ENCODE assay signal across 7 cellular contexts in genomic region chr2:118295592-118296390, GRCh38.
"Had no signal": no experiment of that assay in that cellular context is flagged by ENCODE, and none has a peak within 500 bp of the region (broad histone marks: within the 10 kb centered on the region; RNA-seq: fewer than 3 reads in every experiment).

No MANE protein-coding gene starts in this region.

- FAIRE-seq: H54, HTR-8/SVneo had no signal

- DNase-seq: GOT3, H9, HCEC 1CT had no signal

- H3K27ac ChIP-seq: GM23248 had no signal

- H3K9ac ChIP-seq: GM23248 had no signal

- H3K4me3 ChIP-seq: GM23248 had no signal

- H2AFZ ChIP-seq: GM23248 had no signal

- H3K4me3 Mint-ChIP-seq: H9, IgD-negative memory B cell had no signal

- H3K27ac Mint-ChIP-seq: H9, IgD-negative memory B cell had no signal

- H3K36me3 Mint-ChIP-seq: IgD-negative memory B cell had no signal
